ENCODE assay signal across 18 cellular contexts in the genomic region with DNA sequence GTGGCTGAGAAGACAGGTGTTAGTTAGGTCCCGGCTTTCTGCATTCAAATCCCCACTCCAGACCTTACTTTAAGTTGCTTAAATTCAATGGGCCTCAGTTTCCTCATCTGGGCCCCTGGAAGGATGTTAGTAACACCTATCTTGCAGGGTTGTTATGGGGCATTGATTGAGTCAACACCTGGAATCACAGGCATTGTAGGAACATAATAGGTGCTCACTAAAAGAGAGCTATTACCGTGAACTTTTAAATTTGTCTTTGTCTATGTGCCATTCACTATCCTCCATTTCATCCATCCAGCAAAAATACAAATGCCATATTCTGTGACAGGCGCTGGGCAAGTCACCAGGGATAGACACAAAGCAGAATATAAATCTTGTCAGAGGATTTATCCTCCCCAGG. TPM values are rescaled to one million over a fixed set of nuclear protein-coding genes. Genes with fewer than 3 reads are reported as not detected.
A peak's percentile ranks its signal among the peaks of the same experiment; 100 is the strongest.
DNase-seq lines count a peak whose midpoint lies in the region; ATAC-seq, FAIRE-seq and TF ChIP-seq lines count a peak whose summit lies in the region.
"Had no signal": no experiment of that assay in that cellular context is flagged by ENCODE, and none has a peak within 500 bp of the region (broad histone marks: within the 10 kb centered on the region; RNA-seq: fewer than 3 reads in every experiment).

No MANE protein-coding gene starts in this region.

- H3K4me2 ChIP-seq in astrocyte (ENCODE audit: low read length): peak overlapping the region; percentile 62
- peak overlapping the region; percentile 33 for H3K4me2 ChIP-seq in smooth muscle cell
- H3K4me2 ChIP-seq: GM23338 had no signal

- FAIRE-seq in astrocyte (lab: Jason Lieb, UNC): no peak
- FAIRE-seq: endothelial cell of umbilical vein had no signal

- H3K27me3 Mint-ChIP-seq in HFFc6 (ENCODE audit: insufficient read depth) (peaks cover 1% of the 10 kb centered on the region), astrocyte (ENCODE audit: low read depth, unreplicated experiment) (peaks cover 16% of the 10 kb centered on the region)
- H3K27me3 Mint-ChIP-seq: activated naive CD8-positive, alpha-beta T cell treated with anti-CD3 and anti-CD28 coated beads for 36 hours had no signal

- no peaks in the 10 kb centered on the region for H4K20me1 ChIP-seq in astrocyte (ENCODE audit: insufficient read depth, low read length)
- H4K20me1 ChIP-seq in smooth muscle cell (ENCODE audit: low read depth): no peaks in the 10 kb centered on the region

- no peak for TF ChIP-seq CTCF in HFFc6 (IDR thresholded peaks at IDR 0.05)
- no peak for TF ChIP-seq CTCF in astrocyte (IDR thresholded peaks at IDR 0.05; ENCODE audit: insufficient read depth, low read depth, low read length)
- TF ChIP-seq CTCF in left lung (IDR thresholded peaks at IDR 0.05): no peak
- TF ChIP-seq CTCF in smooth muscle cell (IDR thresholded peaks at IDR 0.05; ENCODE audit: borderline replicate concordance, insufficient read depth, poor library complexity, severe bottlenecking): no peak
- TF ChIP-seq CTCF in spleen (IDR thresholded peaks at IDR 0.05 in 8 of 11, conservative IDR thresholded peaks at IDR 0.05 in 3 of 11): no peak

- H3K4me1 ChIP-seq in astrocyte (ENCODE audit: insufficient read depth, low read length) (peaks cover 17% of the 10 kb centered on the region), left lung (peaks cover 20 to 42% of the 10 kb centered on the region in 2 donors), smooth muscle cell (ENCODE audit: low read depth) (peaks cover 17% of the 10 kb centered on the region), spleen (peaks cover 16 to 53% (median 31%) of the 10 kb centered on the region in 6 donors)

- DNase-seq in HFFc6: no peak
- no peak for DNase-seq in astrocyte (ENCODE audit: low read depth)
- DNase-seq in left lung: no peak
- no peak for DNase-seq in smooth muscle cell (lab: John Stamatoyannopoulos, UW; ENCODE audit: unreplicated experiment)
- no peak for DNase-seq in spleen
- DNase-seq in posterior vena cava (ENCODE audit: low spot score): no peak
- DNase-seq in activated naive CD4-positive, alpha-beta T cell treated with anti-CD3 and anti-CD28 coated beads, Interleukin-2, amount 50 U/mL, for 72 hours (ENCODE audit: low spot score in 2 of 2): no peak
- no peak for DNase-seq in NCI-H128 (lab: John Stamatoyannopoulos, UW; ENCODE audit: unreplicated experiment)
- DNase-seq: activated CD4-positive, alpha-beta T cell treated with anti-CD3 and anti-CD28 coated beads, Interleukin-2, amount 10 ng/mL, durations not matched to agents 24 days and 14 days; activated naive CD8-positive, alpha-beta T cell treated with anti-CD3 and anti-CD28 coated beads for 36 hours; C1 segment of cervical spinal cord; central memory CD4-positive, alpha-beta T cell; MM.1S; naive thymus-derived CD4-positive, alpha-beta T cell; SHP77 had no signal

- H3K27ac Mint-ChIP-seq in HFFc6: peak overlapping the region; percentile 96; the same call in 1 of the 2 replicates
- H3K27ac Mint-ChIP-seq in astrocyte (ENCODE audit: unreplicated experiment): peak overlapping the region; percentile 87
- no peak overlapping the region for H3K27ac Mint-ChIP-seq in activated naive CD4-positive, alpha-beta T cell treated with anti-CD3 and anti-CD28 coated beads, Interleukin-2, amount 50 U/mL, for 72 hours
- H3K27ac Mint-ChIP-seq: activated CD4-positive, alpha-beta T cell treated with anti-CD3 and anti-CD28 coated beads, Interleukin-2, amount 10 ng/mL, durations not matched to agents 24 days and 14 days; activated naive CD8-positive, alpha-beta T cell treated with anti-CD3 and anti-CD28 coated beads for 36 hours; GM23338; naive thymus-derived CD4-positive, alpha-beta T cell had no signal

- H3K4me3 ChIP-seq in astrocyte (ENCODE audit: insufficient read depth, low read depth, low read length) (no peak overlapping the region), left lung (no peak overlapping the region), smooth muscle cell (no peak overlapping the region), spleen (no peak overlapping the region)
- H3K4me3 ChIP-seq: GM23338 had no signal

- H2AFZ ChIP-seq in astrocyte (ENCODE audit: low read depth, low read length) (no peak overlapping the region), smooth muscle cell (ENCODE audit: low read depth) (no peak overlapping the region)
- H2AFZ ChIP-seq: GM23338 had no signal

- H3K9ac ChIP-seq in astrocyte (ENCODE audit: low read length): peak overlapping the region; percentile 45
- no peak overlapping the region for H3K9ac ChIP-seq in smooth muscle cell (ENCODE audit: low read depth)

- intact Hi-C loops in left lung (cut with DNase I) (no loop called here), spleen (cut with DNase I; ENCODE audit: low total_unique reads) (no loop called here), posterior vena cava (cut with DNase I) (no loop called here)

- no peak overlapping the region for H3K4me3 Mint-ChIP-seq in HFFc6
- no peak overlapping the region for H3K4me3 Mint-ChIP-seq in astrocyte (ENCODE audit: unreplicated experiment)
- H3K4me3 Mint-ChIP-seq: activated CD4-positive, alpha-beta T cell treated with anti-CD3 and anti-CD28 coated beads, Interleukin-2, amount 10 ng/mL, durations not matched to agents 24 days and 14 days; activated naive CD8-positive, alpha-beta T cell treated with anti-CD3 and anti-CD28 coated beads for 36 hours; GM23338; naive thymus-derived CD4-positive, alpha-beta T cell; stimulated activated effector memory CD8-positive, alpha-beta T cell treated with anti-CD3 and anti-CD28 coated beads, Interleukin-12 subunit alpha, Interleukin-12 subunit beta, amount 100 ng/mL, for 72 hours had no signal

- no peak for TF ChIP-seq POLR2A in spleen (IDR thresholded peaks at IDR 0.05)

- H3K36me3 Mint-ChIP-seq in HFFc6 (ENCODE audit: low read depth) (no peaks in the 10 kb centered on the region), astrocyte (ENCODE audit: low read depth, unreplicated experiment) (peaks cover 2% of the 10 kb centered on the region)
- no peaks in the 10 kb centered on the region for H3K36me3 Mint-ChIP-seq in activated naive CD4-positive, alpha-beta T cell treated with anti-CD3 and anti-CD28 coated beads, Interleukin-2, amount 50 U/mL, for 72 hours
- H3K36me3 Mint-ChIP-seq: activated naive CD8-positive, alpha-beta T cell treated with anti-CD3 and anti-CD28 coated beads for 36 hours; naive thymus-derived CD4-positive, alpha-beta T cell; stimulated activated effector memory CD8-positive, alpha-beta T cell treated with anti-CD3 and anti-CD28 coated beads, Interleukin-12 subunit alpha, Interleukin-12 subunit beta, amount 100 ng/mL, for 72 hours had no signal

- no peaks in the 10 kb centered on the region; the same call in 1 of the 2 replicates for H3K4me1 Mint-ChIP-seq in HFFc6 (ENCODE audit: low read depth)
- H3K4me1 Mint-ChIP-seq in astrocyte (ENCODE audit: low read depth, unreplicated experiment): peaks cover 13% of the 10 kb centered on the region
- H3K4me1 Mint-ChIP-seq: stimulated activated effector memory CD8-positive, alpha-beta T cell treated with anti-CD3 and anti-CD28 coated beads, Interleukin-12 subunit alpha, Interleukin-12 subunit beta, amount 100 ng/mL, for 72 hours had no signal

- no peaks in the 10 kb centered on the region for H3F3A ChIP-seq in smooth muscle cell (ENCODE audit: low read depth)

- H3K27ac ChIP-seq in astrocyte (ENCODE audit: low read depth, low read length): peak overlapping the region; percentile 77
- peak overlapping the region; percentile 53 to 81 for H3K27ac ChIP-seq in left lung
- H3K27ac ChIP-seq in smooth muscle cell (ENCODE audit: low read depth): peak overlapping the region; percentile 80
- H3K27ac ChIP-seq in spleen: peak overlapping the region in 2 of 8 donors; percentile 18 to 47

- H3K27me3 ChIP-seq in astrocyte (ENCODE audit: insufficient read depth, low read length) (no peaks in the 10 kb centered on the region), left lung (no peaks in the 10 kb centered on the region), smooth muscle cell (ENCODE audit: low read depth) (peaks cover 3% of the 10 kb centered on the region), spleen (replicated peaks in 1 of 7) (no peaks in the 10 kb centered on the region)

- ATAC-seq in left lung: no peak
- ATAC-seq in activated naive CD4-positive, alpha-beta T cell treated with anti-CD3 and anti-CD28 coated beads, Interleukin-2, amount 50 U/mL, for 72 hours: no peak
- ATAC-seq: naive thymus-derived CD4-positive, alpha-beta T cell; stimulated activated effector memory CD8-positive, alpha-beta T cell treated with anti-CD3 and anti-CD28 coated beads, Interleukin-12 subunit alpha, Interleukin-12 subunit beta, amount 100 ng/mL, for 72 hours had no signal

- H3K79me2 ChIP-seq in astrocyte (ENCODE audit: insufficient read depth, low read length): no peaks in the 10 kb centered on the region
- no peaks in the 10 kb centered on the region for H3K79me2 ChIP-seq in smooth muscle cell (ENCODE audit: low read depth)

- no peaks in the 10 kb centered on the region for H3K36me3 ChIP-seq in astrocyte (ENCODE audit: insufficient read depth, low read length)
- no peaks in the 10 kb centered on the region for H3K36me3 ChIP-seq in left lung
- no peaks in the 10 kb centered on the region for H3K36me3 ChIP-seq in smooth muscle cell (ENCODE audit: low read depth)
- no peaks in the 10 kb centered on the region for H3K36me3 ChIP-seq in spleen

- 96% methylated on average over 3 of the region's 3 CpGs for WGBS in smooth muscle cell (ENCODE audit: low lambda C conversion rate)
- WGBS in spleen, 5 donors: 89 to 98% (median 96%) methylated on average over 3 of the region's 3 CpGs

- H3K9me3 Mint-ChIP-seq in HFFc6 (no peaks in the 10 kb centered on the region), astrocyte (ENCODE audit: unreplicated experiment) (peaks cover 1% of the 10 kb centered on the region)
- no peaks in the 10 kb centered on the region for H3K9me3 Mint-ChIP-seq in activated naive CD4-positive, alpha-beta T cell treated with anti-CD3 and anti-CD28 coated beads, Interleukin-2, amount 50 U/mL, for 72 hours
- H3K9me3 Mint-ChIP-seq: activated CD4-positive, alpha-beta T cell treated with anti-CD3 and anti-CD28 coated beads, Interleukin-2, amount 10 ng/mL, durations not matched to agents 24 days and 14 days; activated naive CD8-positive, alpha-beta T cell treated with anti-CD3 and anti-CD28 coated beads for 36 hours; GM23338; naive thymus-derived CD4-positive, alpha-beta T cell; stimulated activated effector memory CD8-positive, alpha-beta T cell treated with anti-CD3 and anti-CD28 coated beads, Interleukin-12 subunit alpha, Interleukin-12 subunit beta, amount 100 ng/mL, for 72 hours had no signal

- H3K9me3 ChIP-seq in astrocyte (ENCODE audit: insufficient read depth, low read depth, low read length) (no peaks in the 10 kb centered on the region), left lung (no peaks in the 10 kb centered on the region), smooth muscle cell (replicated peaks; ENCODE audit: low read depth) (no peaks in the 10 kb centered on the region), spleen (no peaks in the 10 kb centered on the region)

RNA-seq across cellular contexts. Expression of a gene that starts 10.5 kb away (rescaled TPM):
- total RNA-seq in HFFc6 (2021; fragmentation: NEBNext Ultra II Directional; extraction: Animal tissue kit (Norgen Biotek cat#: 25700)): 10 to 100 TPM; 80.0 to 89.1 (median 86.0) TPM
- 104 and 108 TPM in 2 replicates for total RNA-seq in astrocyte
- 100 to 1,000 TPM in 1 of 2 donors, 10 to 100 TPM in 1; 92.2 to 113 TPM for total RNA-seq in left lung
- total RNA-seq in smooth muscle cell: 36.0 and 40.9 TPM in 2 replicates
- 14.3 and 16.9 TPM in 2 replicates for polyA plus RNA-seq in smooth muscle cell
- 100 to 1,000 TPM in 5 of 7 donors, 10 to 100 TPM in 2; 82.0 to 129 (median 104) TPM for total RNA-seq in spleen
- 10 to 100 TPM; 42.2 to 68.1 (median 53.4) TPM for polyA plus RNA-seq in spleen
- total RNA-seq in posterior vena cava: 100 to 1,000 TPM in 1 of 2 donors, 10 to 100 TPM in 1; 69.0 to 102 TPM
- 100 to 1,000 TPM in 1 of 2 donors, 10 to 100 TPM in 1; 69.4 to 116 TPM for total RNA-seq in activated naive CD4-positive, alpha-beta T cell treated with anti-CD3 and anti-CD28 coated beads, Interleukin-2, amount 50 U/mL, for 72 hours

RNA-seq across cellular contexts. Expression of a gene that starts 38.9 kb away (rescaled TPM):
- 10 to 100 TPM; 24.2 to 27.4 (median 26.9) TPM for total RNA-seq in HFFc6 (2021; fragmentation: NEBNext Ultra II Directional; extraction: Animal tissue kit (Norgen Biotek cat#: 25700))
- total RNA-seq in astrocyte (8.2 and 8.7 TPM in 2 replicates), left lung (10 to 100 TPM; 11.5 to 11.8 TPM), smooth muscle cell (11.1 and 21.4 TPM in 2 replicates), spleen (1 to 10 TPM; 2.4 to 6.6 (median 4.3) TPM), posterior vena cava (10 to 100 TPM in 1 of 2 donors, 1 to 10 TPM in 1; 8.4 to 10.7 TPM)
- polyA plus RNA-seq in smooth muscle cell (6.9 and 13.7 TPM in 2 replicates), spleen (1 to 10 TPM in 1 of 3 donors, under 1 TPM in 2; 0.65 to 1.4 (median 0.89) TPM)
- 10 to 100 TPM in 1 of 2 donors, 1 to 10 TPM in 1; 2.8 to 12.8 TPM for total RNA-seq in activated naive CD4-positive, alpha-beta T cell treated with anti-CD3 and anti-CD28 coated beads, Interleukin-2, amount 50 U/mL, for 72 hours
- polyA plus RNA-seq: naive thymus-derived CD4-positive, alpha-beta T cell had no signal

Comparison
In these comparisons a context has a peak if more than half of its experiments do, and no peak if none do; other contexts are left out.
1. H3K27ac Mint-ChIP-seq: peak in HFFc6 (single experiment) and astrocyte (single experiment); none in activated naive CD4-positive, alpha-beta T cell treated with anti-CD3 and anti-CD28 coated beads, Interleukin-2, amount 50 U/mL, for 72 hours (0 of 2).